Comparison of ENCODE assay signal across 15 cellular contexts in the genomic region with DNA sequence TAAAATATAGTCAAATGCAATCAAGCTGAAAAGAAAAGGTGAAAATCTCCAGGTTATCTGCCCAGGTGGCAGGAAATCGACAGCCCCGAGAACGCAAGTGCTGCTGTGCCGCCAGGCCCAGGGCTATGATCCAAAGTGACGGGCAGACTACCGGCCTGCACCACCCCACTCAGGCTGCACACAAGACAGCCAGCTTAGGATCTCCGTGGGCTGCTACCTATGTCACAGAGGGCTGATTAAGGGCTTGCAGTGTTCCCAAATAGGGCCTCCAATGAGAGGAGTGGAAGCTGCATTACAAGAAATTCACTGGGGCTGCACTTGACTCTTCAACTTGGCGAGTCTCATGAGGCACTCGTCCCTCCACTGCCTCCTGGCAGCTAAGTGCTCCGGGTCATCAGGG.
"Had no signal": no experiment of that assay in that cellular context is flagged by ENCODE, and none has a peak within 500 bp of the region (broad histone marks: within the 10 kb centered on the region; RNA-seq: fewer than 3 reads in every experiment).

No MANE protein-coding gene starts in this region.

- H2AFZ ChIP-seq: hepatocyte had no signal

- H3K4me3 ChIP-seq: dorsolateral prefrontal cortex, hepatocyte, lung, upper lobe of right lung had no signal

- H3K4me3 Mint-ChIP-seq: naive thymus-derived CD4-positive, alpha-beta T cell had no signal

- FAIRE-seq: small intestine had no signal

- ATAC-seq: left colon; left ventricle myocardium superior; naive thymus-derived CD4-positive, alpha-beta T cell; upper lobe of right lung had no signal

- H3K4me1 ChIP-seq: upper lobe of right lung had no signal

- H3K9me3 Mint-ChIP-seq: naive thymus-derived CD4-positive, alpha-beta T cell had no signal

- H3K27me3 Mint-ChIP-seq: naive thymus-derived CD4-positive, alpha-beta T cell had no signal

- H3K27me3 ChIP-seq: dorsolateral prefrontal cortex, hepatocyte, neutrophil, upper lobe of right lung had no signal

- H3K79me2 ChIP-seq: hepatocyte had no signal

- H3K27ac ChIP-seq: dorsolateral prefrontal cortex, hepatocyte, neutrophil, upper lobe of right lung had no signal

- H3K36me3 ChIP-seq: neutrophil, upper lobe of right lung had no signal

- DNase-seq: cortex of kidney; dorsolateral prefrontal cortex; effector CD8-positive, alpha-beta T cell; foreskin melanocyte; left colon; left ventricle myocardium superior; mesenchymal stem cell; naive thymus-derived CD4-positive, alpha-beta T cell; small intestine; stimulated activated CD4-positive, alpha-beta T cell treated with anti-CD3 and anti-CD28 coated beads, Interleukin-12 subunit alpha, Interleukin-12 subunit beta, amount 100 ng/mL, for 4 hours; stimulated activated naive CD4-positive, alpha-beta T cell; upper lobe of right lung had no signal

- H3K9me3 ChIP-seq: neutrophil, upper lobe of right lung had no signal

- H3K4me2 ChIP-seq: hepatocyte had no signal
